Comparison of ENCODE assay signal across 31 cellular contexts in the genomic region with DNA sequence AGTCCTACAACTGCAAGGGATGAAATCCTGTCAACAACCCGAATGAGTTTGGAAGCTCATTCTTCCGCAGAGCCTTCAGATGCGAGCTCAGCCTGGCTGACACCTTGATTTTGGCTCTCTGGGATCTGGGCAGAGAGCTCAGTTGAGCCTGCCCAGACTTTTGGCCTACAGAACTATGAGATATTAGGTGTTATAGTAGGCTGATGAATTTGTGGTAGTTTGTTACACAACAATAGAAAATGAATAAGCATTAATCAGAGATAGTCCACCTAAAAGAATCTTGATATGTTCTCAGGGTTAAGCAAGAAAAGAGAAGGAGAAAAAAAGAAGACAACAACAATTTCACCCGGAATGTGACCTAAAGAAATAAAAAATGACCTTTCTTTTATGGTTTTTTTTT. TPM values are rescaled to one million over a fixed set of nuclear protein-coding genes. Genes with fewer than 3 reads are reported as not detected.
A peak's percentile ranks its signal among the peaks of the same experiment; 100 is the strongest.
DNase-seq lines count a peak whose midpoint lies in the region; ATAC-seq, FAIRE-seq and TF ChIP-seq lines count a peak whose summit lies in the region.
"Had no signal": no experiment of that assay in that cellular context is flagged by ENCODE, and none has a peak within 500 bp of the region (broad histone marks: within the 10 kb centered on the region; RNA-seq: fewer than 3 reads in every experiment).

No MANE protein-coding gene starts in this region.

- dilution Hi-C loops in mammary epithelial cell (cut with HindIII; ENCODE audit: low sequenced_read_pairs), result loop anchor here (5.0 kb wide), 1 partner anchor 52 kb away; no protein-coding TSS in a partner anchor

- H2AFZ ChIP-seq in mammary epithelial cell (ENCODE audit: low read depth, low read length) (peak overlapping the region; percentile 34), neuronal stem cell (ENCODE audit: low read length) (no peak overlapping the region)
- H2AFZ ChIP-seq: parathyroid adenoma had no signal

- H3K9ac ChIP-seq in mammary epithelial cell (ENCODE audit: insufficient read depth, low read length) (no peak overlapping the region), neuronal stem cell (ENCODE audit: low read depth, low read length, poor library complexity) (no peak overlapping the region)
- H3K9ac ChIP-seq: parathyroid adenoma had no signal

- in situ Hi-C loops in mammary epithelial cell (cut with MboI; ENCODE audit: low sequenced_read_pairs in 2 of 2), result no loop called here

- no peak overlapping the region for H2BK15ac ChIP-seq in neuronal stem cell (ENCODE audit: low read length)

- WGBS in mammary epithelial cell (ENCODE audit: low coverage, missing lambda C conversion rate), result 72% methylated on average over 4 of the region's 4 CpGs
- no CpG with 5 or more reads among the region's 4 CpGs for WGBS in neuronal stem cell (ENCODE audit: extremely low coverage in 2 of 2, insufficient read length in 2 of 2, insufficient replicate concordance in 1 of 2), 2 donors

- no peaks in the 10 kb centered on the region for H4K20me1 ChIP-seq in mammary epithelial cell (ENCODE audit: insufficient read depth, low read length)

- no peak overlapping the region for H2BK5ac ChIP-seq in neuronal stem cell (ENCODE audit: low read length)

- BruUV-seq in mammary epithelial cell (replicated peaks; lab: Mats Ljungman, UMichigan) (no TSS peak), MCF 10A (replicated peaks; lab: Mats Ljungman, UMichigan) (no TSS peak)

- H3K4ac ChIP-seq in neuronal stem cell (ENCODE audit: low read length), result no peak overlapping the region

- H3K79me1 ChIP-seq in neuronal stem cell (ENCODE audit: low read depth, low read length), result no peaks in the 10 kb centered on the region

- H3K27me3 ChIP-seq in mammary epithelial cell (ENCODE audit: insufficient read depth, low read length) (no peaks in the 10 kb centered on the region), bronchial epithelial cell (ENCODE audit: control insufficient read depth, insufficient read depth, low read length) (no peaks in the 10 kb centered on the region), neuronal stem cell (ENCODE audit: control insufficient read depth in 3 of 3, insufficient read depth in 3 of 3, low read depth in 1 of 3, low read length in 3 of 3) (peaks cover 0 to 11% (median 0%) of the 10 kb centered on the region in 3 experiments)
- H3K27me3 ChIP-seq: colonic mucosa, esophagus muscularis mucosa, foreskin keratinocyte, heart left ventricle, SJSA1, suprapubic skin had no signal

- H3K4me3 Mint-ChIP-seq in MCF 10A (ENCODE audit: unreplicated experiment), result no peak overlapping the region
- no peak overlapping the region for H3K4me3 Mint-ChIP-seq in activated CD4-positive, alpha-beta memory T cell treated with anti-CD3 and anti-CD28 coated beads, Interleukin-2, amount 10 ng/mL, durations not matched to agents 7 days and 5 days
- peak overlapping the region; percentile 19 to 74 for H3K4me3 Mint-ChIP-seq in stimulated activated naive CD8-positive, alpha-beta T cell treated with anti-CD3 and anti-CD28 coated beads, Interleukin-15, amount 100 ng/mL, for 72 hours
- H3K4me3 Mint-ChIP-seq: neural crest cell had no signal

- no peak overlapping the region for H2AK5ac ChIP-seq in neuronal stem cell (ENCODE audit: low read depth, low read length)

- DNase-seq in mammary epithelial cell, result peak; percentile 65
- no peak for DNase-seq in MCF 10A (ENCODE audit: unreplicated experiment)
- DNase-seq in activated CD4-positive, alpha-beta memory T cell treated with anti-CD3 and anti-CD28 coated beads, Interleukin-2, amount 10 ng/mL, durations not matched to agents 7 days and 5 days, result no peak
- DNase-seq in bronchial epithelial cell (ENCODE audit: low read depth), result peak; percentile 70
- DNase-seq in stimulated activated naive CD8-positive, alpha-beta T cell treated with anti-CD3 and anti-CD28 coated beads, Interleukin-15, amount 100 ng/mL, for 72 hours, result no peak
- no peak for DNase-seq in neuronal stem cell (ENCODE audit: low spot score)
- DNase-seq: activated CD4-positive, CD25-positive, alpha-beta regulatory T cell treated with anti-CD3 and anti-CD28 coated beads, Interleukin-2, amount 50 U/mL, for 72 hours; activated gamma-delta T cell; anterior cingulate cortex; colonic mucosa; effector memory CD4-positive, alpha-beta T cell; heart left ventricle; NCI-H2029 treated with DMSO at 0.1 percent for 48 hours; NCI-H2227 treated with DMSO at 0.1 percent for 48 hours; NCI-H748 treated with DMSO at 0.1 percent for 48 hours; stimulated activated CD4-positive, alpha-beta T cell treated with anti-CD3 and anti-CD28 coated beads, Interleukin-1b, Interleukin-23, amount 100 ng/mL, for 48 hours had no signal

- no peak for ATAC-seq in stimulated activated naive CD8-positive, alpha-beta T cell treated with anti-CD3 and anti-CD28 coated beads, Interleukin-15, amount 100 ng/mL, for 72 hours
- no peak for ATAC-seq in HG02884 (IDR thresholded peaks at IDR 0.05; ENCODE audit: unreplicated experiment)
- ATAC-seq: HCT116, heart left ventricle had no signal

- H3K36me3 ChIP-seq in mammary epithelial cell (ENCODE audit: insufficient read depth, low read length) (no peaks in the 10 kb centered on the region), bronchial epithelial cell (ENCODE audit: control insufficient read depth, insufficient read depth, low read length) (no peaks in the 10 kb centered on the region), neuronal stem cell (replicated peaks in 1 of 2; ENCODE audit: control insufficient read depth in 2 of 2, insufficient read depth in 2 of 2, low read length in 2 of 2) (no peaks in the 10 kb centered on the region)
- H3K36me3 ChIP-seq: colonic mucosa, esophagus muscularis mucosa, heart left ventricle, SJSA1, suprapubic skin had no signal

- no peak for FAIRE-seq in bronchial epithelial cell (lab: Jason Lieb, UNC)

- no peak overlapping the region for H2BK12ac ChIP-seq in neuronal stem cell (ENCODE audit: low read length)

- CTCF ChIA-PET in mammary epithelial cell (lab: Charles Lee; ENCODE audit: low non-redundant PET) (no interaction called here), MCF 10A (lab: Yijun Ruan, JAX) (interaction anchor here (1.1 to 1.8 kb wide), 2 partner anchors 15 to 46 kb away, joined by 3 to 6 read pairs; no protein-coding TSS in a partner anchor)
- CTCF ChIA-PET in activated CD4-positive, alpha-beta memory T cell treated with anti-CD3 and anti-CD28 coated beads, Interleukin-2, amount 10 ng/mL, durations not matched to agents 7 days and 5 days (lab: Charles Lee), result interaction anchor here (2.3 kb wide), 1 partner anchor 9 kb away, joined by 12 read pairs; no protein-coding TSS in a partner anchor

- no peaks in the 10 kb centered on the region for H3K79me2 ChIP-seq in mammary epithelial cell (ENCODE audit: insufficient read depth, low read length)
- H3K79me2 ChIP-seq: parathyroid adenoma had no signal

- no peak overlapping the region for H3K18ac ChIP-seq in neuronal stem cell (ENCODE audit: low read length)

- H3K4me1 Mint-ChIP-seq in MCF 10A (ENCODE audit: insufficient read depth, unreplicated experiment), result peaks cover 6% of the 10 kb centered on the region
- peaks cover 87% of the 10 kb centered on the region for H3K4me1 Mint-ChIP-seq in activated CD4-positive, alpha-beta memory T cell treated with anti-CD3 and anti-CD28 coated beads, Interleukin-2, amount 10 ng/mL, durations not matched to agents 7 days and 5 days
- peaks cover 88% of the 10 kb centered on the region for H3K4me1 Mint-ChIP-seq in stimulated activated naive CD8-positive, alpha-beta T cell treated with anti-CD3 and anti-CD28 coated beads, Interleukin-15, amount 100 ng/mL, for 72 hours
- H3K4me1 Mint-ChIP-seq: neural crest cell had no signal

- H3K4me3 ChIP-seq in mammary epithelial cell (replicated peaks in 1 of 3; ENCODE audit: insufficient read depth in 1 of 3, low read depth in 2 of 3, low read length in 3 of 3), result no peak overlapping the region
- no peak overlapping the region for H3K4me3 ChIP-seq in bronchial epithelial cell (ENCODE audit: low read depth, low read length)
- H3K4me3 ChIP-seq in neuronal stem cell (ENCODE audit: low read length in 2 of 2), result no peak overlapping the region
- H3K4me3 ChIP-seq: colonic mucosa, esophagus muscularis mucosa, heart left ventricle, SJSA1, smooth muscle cell, suprapubic skin had no signal

- H3K27me3 Mint-ChIP-seq in MCF 10A (ENCODE audit: insufficient read depth, unreplicated experiment), result peaks cover 20% of the 10 kb centered on the region
- H3K27me3 Mint-ChIP-seq in activated CD4-positive, alpha-beta memory T cell treated with anti-CD3 and anti-CD28 coated beads, Interleukin-2, amount 10 ng/mL, durations not matched to agents 7 days and 5 days, result no peaks in the 10 kb centered on the region
- no peaks in the 10 kb centered on the region for H3K27me3 Mint-ChIP-seq in stimulated activated naive CD8-positive, alpha-beta T cell treated with anti-CD3 and anti-CD28 coated beads, Interleukin-15, amount 100 ng/mL, for 72 hours

- POLR2A ChIA-PET in MCF 10A (lab: Yijun Ruan, JAX), result no interaction called here
- POLR2A ChIA-PET in activated CD4-positive, alpha-beta memory T cell treated with anti-CD3 and anti-CD28 coated beads, Interleukin-2, amount 10 ng/mL, durations not matched to agents 7 days and 5 days (lab: Charles Lee), result interaction anchor here (1.5 to 5.3 kb wide), 3 partner anchors 10 to 31 kb away, joined by 5 to 42 read pairs (median 7); no protein-coding TSS in a partner anchor

- H3K23ac ChIP-seq in neuronal stem cell (ENCODE audit: low read depth, low read length, poor library complexity), result no peak overlapping the region

- H4K8ac ChIP-seq in neuronal stem cell (ENCODE audit: low read depth, low read length), result no peak overlapping the region

- no peak overlapping the region for H4K91ac ChIP-seq in neuronal stem cell (ENCODE audit: low read depth, low read length, poor library complexity)

- H3K9me3 ChIP-seq in mammary epithelial cell (replicated peaks; ENCODE audit: insufficient read depth, low read length) (no peaks in the 10 kb centered on the region), neuronal stem cell (replicated peaks in 1 of 2; ENCODE audit: control insufficient read depth in 2 of 2, insufficient read depth in 1 of 2, low read depth in 1 of 2, low read length in 2 of 2) (no peaks in the 10 kb centered on the region)
- H3K9me3 ChIP-seq: colonic mucosa, esophagus muscularis mucosa, heart left ventricle, SJSA1, suprapubic skin had no signal

- H3K27ac ChIP-seq in mammary epithelial cell (ENCODE audit: insufficient read depth, low read depth, low read length) (peak overlapping the region; percentile 45), neuronal stem cell (replicated peaks; ENCODE audit: low read length) (no peak overlapping the region)
- H3K27ac ChIP-seq: C4-2B, colonic mucosa, esophagus muscularis mucosa, foreskin keratinocyte, parathyroid adenoma, SJSA1, suprapubic skin had no signal

- no peak overlapping the region for H2BK120ac ChIP-seq in neuronal stem cell (ENCODE audit: low read depth, low read length)

- H3K14ac ChIP-seq in neuronal stem cell (ENCODE audit: low read length), result no peak overlapping the region

- TF ChIP-seq CTCF in mammary epithelial cell (conservative IDR thresholded peaks at IDR 0.05 in 1 of 2, IDR thresholded peaks at IDR 0.05 in 1 of 2; ENCODE audit: extremely low read depth in 1 of 2, insufficient read depth in 1 of 2, low read depth in 1 of 2, low read length in 2 of 2), result no peak
- TF ChIP-seq CTCF in MCF 10A (IDR thresholded peaks at IDR 0.05; ENCODE audit: unreplicated experiment), result no peak
- TF ChIP-seq CTCF in bronchial epithelial cell (IDR thresholded peaks at IDR 0.05; ENCODE audit: insufficient read depth, low read length, severe bottlenecking), result no peak

- peaks cover 6% of the 10 kb centered on the region for H3K9me3 Mint-ChIP-seq in MCF 10A (ENCODE audit: unreplicated experiment)
- H3K9me3 Mint-ChIP-seq in activated CD4-positive, alpha-beta memory T cell treated with anti-CD3 and anti-CD28 coated beads, Interleukin-2, amount 10 ng/mL, durations not matched to agents 7 days and 5 days, result no peaks in the 10 kb centered on the region
- H3K9me3 Mint-ChIP-seq in stimulated activated naive CD8-positive, alpha-beta T cell treated with anti-CD3 and anti-CD28 coated beads, Interleukin-15, amount 100 ng/mL, for 72 hours, result no peaks in the 10 kb centered on the region
- H3K9me3 Mint-ChIP-seq: neural crest cell had no signal

- H3K36me3 Mint-ChIP-seq in MCF 10A (ENCODE audit: insufficient read depth, unreplicated experiment), result no peaks in the 10 kb centered on the region
- peaks cover 25% of the 10 kb centered on the region for H3K36me3 Mint-ChIP-seq in activated CD4-positive, alpha-beta memory T cell treated with anti-CD3 and anti-CD28 coated beads, Interleukin-2, amount 10 ng/mL, durations not matched to agents 7 days and 5 days (ENCODE audit: low read depth)

- H3K4me1 ChIP-seq in mammary epithelial cell (ENCODE audit: insufficient read depth, low read length), result peaks cover 43% of the 10 kb centered on the region
- H3K4me1 ChIP-seq in neuronal stem cell (ENCODE audit: control insufficient read depth in 2 of 2, insufficient read depth in 1 of 2, low read depth in 1 of 2, low read length in 2 of 2), result no peaks in the 10 kb centered on the region
- H3K4me1 ChIP-seq: colonic mucosa, foreskin keratinocyte, parathyroid adenoma, SJSA1, suprapubic skin had no signal

- no peak overlapping the region for H3K27ac Mint-ChIP-seq in MCF 10A (ENCODE audit: low read depth, unreplicated experiment)
- peak overlapping the region; percentile 81 for H3K27ac Mint-ChIP-seq in activated CD4-positive, alpha-beta memory T cell treated with anti-CD3 and anti-CD28 coated beads, Interleukin-2, amount 10 ng/mL, durations not matched to agents 7 days and 5 days
- H3K27ac Mint-ChIP-seq in stimulated activated naive CD8-positive, alpha-beta T cell treated with anti-CD3 and anti-CD28 coated beads, Interleukin-15, amount 100 ng/mL, for 72 hours, result peak overlapping the region; percentile 21 to 76

- intact Hi-C loops in mammary epithelial cell (cut with micrococcal nuclease), result loop anchor here (5.0 kb wide), 1 partner anchor 52 kb away; no protein-coding TSS in a partner anchor
- intact Hi-C loops in MCF 10A (cut with micrococcal nuclease), result no loop called here

- no peak overlapping the region for H3K4me2 ChIP-seq in mammary epithelial cell (ENCODE audit: insufficient read depth, low read depth, low read length)
- no peak overlapping the region for H3K4me2 ChIP-seq in neuronal stem cell (ENCODE audit: insufficient read depth, low read length, poor library complexity, severe bottlenecking)
- H3K4me2 ChIP-seq: smooth muscle cell had no signal

RNA-seq across cellular contexts. Expression of gene GZMB, which starts 30.4 kb away (rescaled TPM):
- not detected for total RNA-seq in mammary epithelial cell
- not detected for polyA plus RNA-seq in mammary epithelial cell
- not detected for polyA minus RNA-seq in mammary epithelial cell
- total RNA-seq in MCF 10A (2022), result not detected in 2 replicates
- total RNA-seq in activated CD4-positive, alpha-beta memory T cell treated with anti-CD3 and anti-CD28 coated beads, Interleukin-2, amount 10 ng/mL, durations not matched to agents 7 days and 5 days, result 100 to 1,000 TPM; 682 to 685 TPM
- total RNA-seq in bronchial epithelial cell, result not detected in 2 replicates
- polyA plus RNA-seq in neuronal stem cell (2013, experiment 1 of 2), result not detected
- polyA plus RNA-seq in neuronal stem cell (2013, experiment 2 of 2), result not detected
- total RNA-seq: foreskin keratinocyte, HT-29, lung microvascular endothelial cell, M059J, neural crest cell, RPMI7951, smooth muscle cell, urinary bladder had no signal
- polyA plus RNA-seq: foreskin keratinocyte, smooth muscle cell had no signal

RNA-seq across cellular contexts. Expression of gene GZMH, which starts 54.9 kb away (rescaled TPM):
- total RNA-seq in mammary epithelial cell (not detected), MCF 10A (2022) (not detected in 2 replicates), bronchial epithelial cell (not detected in 2 replicates)
- polyA plus RNA-seq in mammary epithelial cell, result not detected
- polyA minus RNA-seq in mammary epithelial cell, result not detected
- total RNA-seq in activated CD4-positive, alpha-beta memory T cell treated with anti-CD3 and anti-CD28 coated beads, Interleukin-2, amount 10 ng/mL, durations not matched to agents 7 days and 5 days, result 10 to 100 TPM; 10.7 to 11.0 TPM
- polyA plus RNA-seq in neuronal stem cell (2013, experiment 1 of 2), result not detected
- not detected for polyA plus RNA-seq in neuronal stem cell (2013, experiment 2 of 2)
- total RNA-seq: foreskin keratinocyte, HT-29, lung microvascular endothelial cell, M059J, neural crest cell, RPMI7951, SJSA1, smooth muscle cell, suprapubic skin, urinary bladder had no signal
- polyA plus RNA-seq: foreskin keratinocyte, smooth muscle cell had no signal

Comparison
In these comparisons a context has a peak if more than half of its experiments do, and no peak if none do; other contexts are left out.
1. DNase-seq: peak in mammary epithelial cell (single experiment) and bronchial epithelial cell (single experiment); none in MCF 10A (single experiment), activated CD4-positive, alpha-beta memory T cell treated with anti-CD3 and anti-CD28 coated beads, Interleukin-2, amount 10 ng/mL, durations not matched to agents 7 days and 5 days (single experiment), stimulated activated naive CD8-positive, alpha-beta T cell treated with anti-CD3 and anti-CD28 coated beads, Interleukin-15, amount 100 ng/mL, for 72 hours (0 of 2) and neuronal stem cell (single experiment).
2. H3K4me3 Mint-ChIP-seq: peak in stimulated activated naive CD8-positive, alpha-beta T cell treated with anti-CD3 and anti-CD28 coated beads, Interleukin-15, amount 100 ng/mL, for 72 hours (2 of 2); none in MCF 10A (single experiment) and activated CD4-positive, alpha-beta memory T cell treated with anti-CD3 and anti-CD28 coated beads, Interleukin-2, amount 10 ng/mL, durations not matched to agents 7 days and 5 days (single experiment).
3. RNA of gene GZMB, which starts 30.4 kb away (total RNA-seq): 682 to 685 TPM in activated CD4-positive, alpha-beta memory T cell treated with anti-CD3 and anti-CD28 coated beads, Interleukin-2, amount 10 ng/mL, durations not matched to agents 7 days and 5 days; not detected in mammary epithelial cell, not detected in MCF 10A and not detected in bronchial epithelial cell; every median in the first group is over 100 times any median in the second.
4. RNA of gene GZMH, which starts 54.9 kb away (total RNA-seq): 10.7 to 11.0 TPM in activated CD4-positive, alpha-beta memory T cell treated with anti-CD3 and anti-CD28 coated beads, Interleukin-2, amount 10 ng/mL, durations not matched to agents 7 days and 5 days; not detected in mammary epithelial cell, not detected in MCF 10A and not detected in bronchial epithelial cell; every median in the first group is over 10 times any median in the second.